ENCODE assay signal across 1 cellular context in genomic region chr3:89049119-89049518, GRCh38.
TF ChIP-seq lines count a peak whose summit lies in the region.

No MANE protein-coding gene starts in this region.

TF ChIP-seq in SK-N-SH, 30 proteins besides CTCF, POLR2A, EP300 and RAD21 (continued from another document):
- no peak for TF ChIP-seq SIN3A (IDR thresholded peaks at IDR 0.05; ENCODE audit: borderline replicate concordance, low read depth, low read length)
- TF ChIP-seq RCOR1 (IDR thresholded peaks at IDR 0.05; ENCODE audit: low read length): no peak
- no peak for TF ChIP-seq FOXJ3 (CRISPR knock-in tag; IDR thresholded peaks at IDR 0.05)
- TF ChIP-seq, protein P1, sequence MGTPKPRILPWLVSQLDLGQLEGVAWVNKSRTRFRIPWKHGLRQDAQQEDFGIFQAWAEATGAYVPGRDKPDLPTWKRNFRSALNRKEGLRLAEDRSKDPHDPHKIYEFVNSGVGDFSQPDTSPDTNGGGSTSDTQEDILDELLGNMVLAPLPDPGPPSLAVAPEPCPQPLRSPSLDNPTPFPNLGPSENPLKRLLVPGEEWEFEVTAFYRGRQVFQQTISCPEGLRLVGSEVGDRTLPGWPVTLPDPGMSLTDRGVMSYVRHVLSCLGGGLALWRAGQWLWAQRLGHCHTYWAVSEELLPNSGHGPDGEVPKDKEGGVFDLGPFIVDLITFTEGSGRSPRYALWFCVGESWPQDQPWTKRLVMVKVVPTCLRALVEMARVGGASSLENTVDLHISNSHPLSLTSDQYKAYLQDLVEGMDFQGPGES (IDR thresholded peaks at IDR 0.05; ENCODE audit: low read depth, low read length): no peak
- TF ChIP-seq, protein P2, sequence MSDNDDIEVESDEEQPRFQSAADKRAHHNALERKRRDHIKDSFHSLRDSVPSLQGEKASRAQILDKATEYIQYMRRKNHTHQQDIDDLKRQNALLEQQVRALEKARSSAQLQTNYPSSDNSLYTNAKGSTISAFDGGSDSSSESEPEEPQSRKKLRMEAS (IDR thresholded peaks at IDR 0.05; ENCODE audit: low read depth): no peak
- TF ChIP-seq MXI1 (IDR thresholded peaks at IDR 0.05; ENCODE audit: low read depth, low read length): no peak
- TF ChIP-seq GATA2 (CRISPR knock-in tag; IDR thresholded peaks at IDR 0.05): no peak
- TF ChIP-seq CHD2 (IDR thresholded peaks at IDR 0.05; ENCODE audit: low read length, partially characterized antibody): no peak
